Comparison of ENCODE assay signal across 3 cellular contexts in genomic region chr11:34343686-34344085, GRCh38.
TF ChIP-seq lines count a peak whose summit lies in the region.

No MANE protein-coding gene starts in this region.

TF ChIP-seq in SK-N-SH, 30 proteins besides CTCF, POLR2A, EP300 and RAD21:
- TF ChIP-seq NFIC (IDR thresholded peaks at IDR 0.05; ENCODE audit: borderline replicate concordance), result no peak
- no peak for TF ChIP-seq REST (IDR thresholded peaks at IDR 0.05; ENCODE audit: low read depth, low read length)
- TF ChIP-seq JUND (IDR thresholded peaks at IDR 0.05), result no peak
- no peak for TF ChIP-seq TCF12 (IDR thresholded peaks at IDR 0.05)
- TF ChIP-seq ELF1 (IDR thresholded peaks at IDR 0.05), result no peak
- no peak for TF ChIP-seq IRF3 (IDR thresholded peaks at IDR 0.05; ENCODE audit: low read depth, low read length)
- TF ChIP-seq FOSL2 (IDR thresholded peaks at IDR 0.05; ENCODE audit: borderline replicate concordance, low read depth), result no peak

TF ChIP-seq in SK-N-SH treated with all-trans-retinoic acid at 6 μM for 48 hours, 23 proteins besides CTCF, POLR2A, EP300 and RAD21:
- no peak for TF ChIP-seq CREB5 (CRISPR knock-in tag; IDR thresholded peaks at IDR 0.05; ENCODE audit: low read depth)
- TF ChIP-seq ARNTL (CRISPR knock-in tag; IDR thresholded peaks at IDR 0.05; ENCODE audit: borderline replicate concordance, low read depth), result no peak
- no peak for TF ChIP-seq ZNF8 (CRISPR knock-in tag; IDR thresholded peaks at IDR 0.05)
- TF ChIP-seq TOX (CRISPR knock-in tag; IDR thresholded peaks at IDR 0.05; ENCODE audit: borderline replicate concordance), result no peak
- TF ChIP-seq SNAI2 (CRISPR knock-in tag; IDR thresholded peaks at IDR 0.05), result no peak
- no peak for TF ChIP-seq POU6F1 (CRISPR knock-in tag; IDR thresholded peaks at IDR 0.05; ENCODE audit: borderline replicate concordance, low read depth)
- no peak for TF ChIP-seq CSRNP3 (CRISPR knock-in tag; IDR thresholded peaks at IDR 0.05)
- TF ChIP-seq GLIS3 (CRISPR knock-in tag; IDR thresholded peaks at IDR 0.05), result no peak
- no peak for TF ChIP-seq CSDC2 (CRISPR knock-in tag; IDR thresholded peaks at IDR 0.05)
- TF ChIP-seq ZFP3 (CRISPR knock-in tag; IDR thresholded peaks at IDR 0.05), result no peak
- TF ChIP-seq ZFP30 (CRISPR knock-in tag; IDR thresholded peaks at IDR 0.05), result no peak
- no peak for TF ChIP-seq OSR1 (CRISPR knock-in tag; IDR thresholded peaks at IDR 0.05)
- no peak for TF ChIP-seq ISL1 (CRISPR knock-in tag; IDR thresholded peaks at IDR 0.05)
- no peak for TF ChIP-seq ZNF70 (CRISPR knock-in tag; IDR thresholded peaks at IDR 0.05)
- TF ChIP-seq ZC3H10 (CRISPR knock-in tag; IDR thresholded peaks at IDR 0.05), result no peak
- no peak for TF ChIP-seq TCF4 (CRISPR knock-in tag; IDR thresholded peaks at IDR 0.05; ENCODE audit: borderline replicate concordance)
- TF ChIP-seq BACH2 (CRISPR knock-in tag; IDR thresholded peaks at IDR 0.05; ENCODE audit: borderline replicate concordance), result no peak
- no peak for TF ChIP-seq PPARA (CRISPR knock-in tag; IDR thresholded peaks at IDR 0.05; ENCODE audit: borderline replicate concordance)

TF ChIP-seq in K562, 482 proteins besides CTCF, POLR2A, EP300 and RAD21:
- TF ChIP-seq RBM25 (IDR thresholded peaks at IDR 0.05; ENCODE audit: low read depth, low read length, severe bottlenecking) (peak; percentile 27), ZBTB2 (IDR thresholded peaks at IDR 0.05) (no peak), ZNF212 (CRISPR knock-in tag; IDR thresholded peaks at IDR 0.05) (no peak), KDM1A (IDR thresholded peaks at IDR 0.05) (peak; percentile 17 to 23; a peak in 2 of 4 replicates), ADNP (tag; IDR thresholded peaks at IDR 0.05) (peak; percentile 78), BCOR (IDR thresholded peaks at IDR 0.05) (peak; percentile 58)
